21 cellular contexts compared by ENCODE assay signal in genomic region chr22:23576681-23577080, GRCh38. TPM values are rescaled to one million over a fixed set of nuclear protein-coding genes. Genes with fewer than 3 reads are reported as not detected.
DNase-seq lines count a peak whose midpoint lies in the region; ATAC-seq and TF ChIP-seq lines count a peak whose summit lies in the region.
"Had no signal": no experiment of that assay in that cellular context is flagged by ENCODE, and none has a peak within 500 bp of the region (broad histone marks: within the 10 kb centered on the region; RNA-seq: fewer than 3 reads in every experiment).

No MANE protein-coding gene starts in this region.

- 82% methylated on average over 5 of the region's 5 CpGs for WGBS in smooth muscle cell (ENCODE audit: low lambda C conversion rate)

- H4K20me1 ChIP-seq in BLaER1, result no peaks in the 10 kb centered on the region
- no peaks in the 10 kb centered on the region for H4K20me1 ChIP-seq in BLaER1 treated with 17β-estradiol and CSF1 and Interleukin-3, amounts not matched to agents 10 nM and 100 nM
- H4K20me1 ChIP-seq in smooth muscle cell (ENCODE audit: low read depth), result no peaks in the 10 kb centered on the region

- DNase-seq in left kidney (ENCODE audit: low read depth, low spot score) (peak; percentile 24), smooth muscle cell (lab: John Stamatoyannopoulos, UW; ENCODE audit: unreplicated experiment) (no peak)
- DNase-seq in stimulated activated effector memory CD8-positive, alpha-beta T cell treated with anti-CD3 and anti-CD28 coated beads, Interleukin-12 subunit alpha, Interleukin-12 subunit beta, amount 100 ng/mL, for 72 hours (ENCODE audit: low spot score in 2 of 2), result no peak
- DNase-seq: CD4-positive, alpha-beta T cell; CD8-positive, alpha-beta memory T cell; DMS 273 treated with DMSO at 0.1 percent for 48 hours; DMS79; GF-D8; GOT3; HFFc6 had no signal

- ATAC-seq in HG02588 (IDR thresholded peaks at IDR 0.05; ENCODE audit: unreplicated experiment), result no peak
- no peak for ATAC-seq in stimulated activated effector memory CD8-positive, alpha-beta T cell treated with anti-CD3 and anti-CD28 coated beads, Interleukin-12 subunit alpha, Interleukin-12 subunit beta, amount 100 ng/mL, for 72 hours

- no peak overlapping the region for H3K4me3 Mint-ChIP-seq in stimulated activated effector memory CD8-positive, alpha-beta T cell treated with anti-CD3 and anti-CD28 coated beads, Interleukin-12 subunit alpha, Interleukin-12 subunit beta, amount 100 ng/mL, for 72 hours
- H3K4me3 Mint-ChIP-seq: CD14-positive monocyte; CD4-positive, alpha-beta T cell; CD8-positive, alpha-beta memory T cell; HFFc6 had no signal

- H3K4me1 ChIP-seq in BLaER1, result peaks cover 41% of the 10 kb centered on the region
- peaks cover 24 to 84% (median 77%) of the 10 kb centered on the region in 10 experiments for H3K4me1 ChIP-seq in BLaER1 treated with 17β-estradiol and CSF1 and Interleukin-3, amounts not matched to agents 10 nM and 100 nM
- no peaks in the 10 kb centered on the region for H3K4me1 ChIP-seq in smooth muscle cell (ENCODE audit: low read depth)
- H3K4me1 ChIP-seq: HAP-1 had no signal

- no peak overlapping the region for H3K27ac Mint-ChIP-seq in stimulated activated effector memory CD8-positive, alpha-beta T cell treated with anti-CD3 and anti-CD28 coated beads, Interleukin-12 subunit alpha, Interleukin-12 subunit beta, amount 100 ng/mL, for 72 hours
- H3K27ac Mint-ChIP-seq: CD14-positive monocyte; CD4-positive, alpha-beta T cell; CD8-positive, alpha-beta memory T cell; HFFc6 had no signal

- no peaks in the 10 kb centered on the region for H3K79me2 ChIP-seq in smooth muscle cell (ENCODE audit: low read depth)

- H3K4me1 Mint-ChIP-seq in stimulated activated effector memory CD8-positive, alpha-beta T cell treated with anti-CD3 and anti-CD28 coated beads, Interleukin-12 subunit alpha, Interleukin-12 subunit beta, amount 100 ng/mL, for 72 hours, result no peaks in the 10 kb centered on the region
- H3K4me1 Mint-ChIP-seq: CD8-positive, alpha-beta memory T cell had no signal

- no peak overlapping the region for H2AFZ ChIP-seq in smooth muscle cell (ENCODE audit: low read depth)

- no peak for TF ChIP-seq CTCF in smooth muscle cell (IDR thresholded peaks at IDR 0.05; ENCODE audit: borderline replicate concordance, insufficient read depth, poor library complexity, severe bottlenecking)

- H3K36me3 ChIP-seq in BLaER1 (peaks cover 78% of the 10 kb centered on the region), KOPT-K1 (ENCODE audit: insufficient read depth, low read length) (peaks cover 27% of the 10 kb centered on the region), smooth muscle cell (ENCODE audit: low read depth) (no peaks in the 10 kb centered on the region)
- H3K36me3 ChIP-seq in BLaER1 treated with 17β-estradiol and CSF1 and Interleukin-3, amounts not matched to agents 10 nM and 100 nM, result peaks cover 0 to 83% (median 0%) of the 10 kb centered on the region in 11 experiments; a peak in 9 of 22 replicates
- H3K36me3 ChIP-seq: HAP-1 had no signal

- H3K36me3 Mint-ChIP-seq in stimulated activated effector memory CD8-positive, alpha-beta T cell treated with anti-CD3 and anti-CD28 coated beads, Interleukin-12 subunit alpha, Interleukin-12 subunit beta, amount 100 ng/mL, for 72 hours, result no peaks in the 10 kb centered on the region
- H3K36me3 Mint-ChIP-seq: CD14-positive monocyte had no signal

- H3K4me2 ChIP-seq in BLaER1 (peak overlapping the region; percentile 100), smooth muscle cell (no peak overlapping the region)
- H3K4me2 ChIP-seq in BLaER1 treated with 17β-estradiol and CSF1 and Interleukin-3, amounts not matched to agents 10 nM and 100 nM, result peak overlapping the region in 10 of 11 experiments; percentile 2 to 100 (median 96); a peak in 18 of 22 replicates

- no peaks in the 10 kb centered on the region for H3K9me3 Mint-ChIP-seq in stimulated activated effector memory CD8-positive, alpha-beta T cell treated with anti-CD3 and anti-CD28 coated beads, Interleukin-12 subunit alpha, Interleukin-12 subunit beta, amount 100 ng/mL, for 72 hours
- H3K9me3 Mint-ChIP-seq: CD14-positive monocyte; CD4-positive, alpha-beta T cell; HFFc6 had no signal

- peak overlapping the region; percentile 71 for H3K4me3 ChIP-seq in BLaER1
- peak overlapping the region in 4 of 10 experiments; percentile 53 to 74 (median 66); a peak in 7 of 20 replicates for H3K4me3 ChIP-seq in BLaER1 treated with 17β-estradiol and CSF1 and Interleukin-3, amounts not matched to agents 10 nM and 100 nM
- no peak overlapping the region for H3K4me3 ChIP-seq in smooth muscle cell
- H3K4me3 ChIP-seq: HAP-1 had no signal

- no peaks in the 10 kb centered on the region for H3K27me3 ChIP-seq in BLaER1
- H3K27me3 ChIP-seq in BLaER1 treated with 17β-estradiol and CSF1 and Interleukin-3, amounts not matched to agents 10 nM and 100 nM, result peaks cover 0 to 40% (median 0%) of the 10 kb centered on the region in 11 experiments; a peak in 3 of 22 replicates
- H3K27me3 ChIP-seq in smooth muscle cell (ENCODE audit: low read depth), result no peaks in the 10 kb centered on the region

- H3K9me3 ChIP-seq in BLaER1 (no peaks in the 10 kb centered on the region), KOPT-K1 (ENCODE audit: insufficient read depth, low read length, poor library complexity, severe bottlenecking) (peaks cover 8% of the 10 kb centered on the region), smooth muscle cell (replicated peaks; ENCODE audit: low read depth) (no peaks in the 10 kb centered on the region)
- peaks cover 0 to 8% (median 0%) of the 10 kb centered on the region in 11 experiments; a peak in 2 of 22 replicates for H3K9me3 ChIP-seq in BLaER1 treated with 17β-estradiol and CSF1 and Interleukin-3, amounts not matched to agents 10 nM and 100 nM (replicated peaks in 1 of 11)
- H3K9me3 ChIP-seq: HAP-1 had no signal

- H3F3A ChIP-seq in smooth muscle cell (ENCODE audit: low read depth), result no peaks in the 10 kb centered on the region

- peak overlapping the region; percentile 100 for H3K27ac ChIP-seq in BLaER1
- peak overlapping the region in 8 of 11 experiments; percentile 4 to 84 (median 74); a peak in 15 of 22 replicates for H3K27ac ChIP-seq in BLaER1 treated with 17β-estradiol and CSF1 and Interleukin-3, amounts not matched to agents 10 nM and 100 nM
- peak overlapping the region; percentile 93 for H3K27ac ChIP-seq in KOPT-K1 (ENCODE audit: low read depth, low read length, poor library complexity, severe bottlenecking)
- H3K27ac ChIP-seq in smooth muscle cell (ENCODE audit: low read depth), result no peak overlapping the region

- peak overlapping the region; percentile 100 for H3K9ac ChIP-seq in BLaER1
- H3K9ac ChIP-seq in BLaER1 treated with 17β-estradiol and CSF1 and Interleukin-3, amounts not matched to agents 10 nM and 100 nM, result peak overlapping the region in 7 of 11 experiments; percentile 31 to 82 (median 79); a peak in 11 of 22 replicates
- H3K9ac ChIP-seq in smooth muscle cell (ENCODE audit: low read depth), result no peak overlapping the region

RNA-seq across cellular contexts. Expression of gene IGLL1, which starts 3.4 kb away (rescaled TPM):
- total RNA-seq in smooth muscle cell, result not detected in 2 replicates
- not detected in 2 replicates for polyA plus RNA-seq in smooth muscle cell
- total RNA-seq: A172; A673; CD4-positive, alpha-beta T cell; CD8-positive, alpha-beta memory T cell; Daoy; G401; HFFc6 had no signal
- polyA plus RNA-seq: BJ; CD14-positive monocyte; CD8-positive, alpha-beta memory T cell had no signal

RNA-seq across cellular contexts. Expression of gene DRICH1, which starts 55.4 kb away (rescaled TPM):
- total RNA-seq in smooth muscle cell, result not detected in 2 replicates
- not detected in 2 replicates for polyA plus RNA-seq in smooth muscle cell
- total RNA-seq: A172, Daoy, G401 had no signal
- polyA plus RNA-seq: BJ; CD14-positive monocyte; CD8-positive, alpha-beta memory T cell had no signal
